ENCODE assay signal across 8 cellular contexts in genomic region chr11:208177-208916, GRCh38. TPM values are rescaled to one million over a fixed set of nuclear protein-coding genes. Genes with fewer than 3 reads are reported as not detected.
DNase-seq lines count a peak whose midpoint lies in the region; ATAC-seq, FAIRE-seq and TF ChIP-seq lines count a peak whose summit lies in the region.

No MANE protein-coding gene starts in this region.

- no peaks in the 10 kb centered on the region for H3K9me3 ChIP-seq in kidney (ENCODE audit: control insufficient read depth in 1 of 2, low read length in 2 of 2)

- in situ Hi-C loops in G401 (cut with HindIII; ENCODE audit: low sequenced_read_pairs), result no loop called here

- intact Hi-C loops in kidney (cut with DNase I), result no loop called here

- ATAC-seq in HG02642 (IDR thresholded peaks at IDR 0.05; ENCODE audit: poor library complexity, unreplicated experiment) (peak; percentile 41), GM18907 (IDR thresholded peaks at IDR 0.05; ENCODE audit: unreplicated experiment) (no peak)

- peak overlapping the region; percentile 79 to 84 for H3K9ac ChIP-seq in kidney (ENCODE audit: low read length in 2 of 2)

- FAIRE-seq in kidney (lab: Jason Lieb, UNC), result no peak

- peaks cover 50 to 58% of the 10 kb centered on the region in 2 donors for H3K36me3 ChIP-seq in kidney (ENCODE audit: control insufficient read depth in 1 of 2, insufficient read depth in 2 of 2, low read length in 2 of 2)

- DNase-seq in G401 (ENCODE audit: low spot score) (peak; percentile 71), NCI-H2171 treated with DMSO at 0.1 percent for 48 hours (lab: John Stamatoyannopoulos, UW) (peak; percentile 38), cerebellar cortex (ENCODE audit: low spot score) (peak; percentile 68), kidney (peak; percentile 94)
- DNase-seq in activated CD4-positive, alpha-beta T cell treated with anti-CD3 and anti-CD28 coated beads for 1 hour, result peak; percentile 74
- DNase-seq in stimulated activated CD4-positive, alpha-beta T cell treated with anti-CD3 and anti-CD28 coated beads, Interleukin-15, amount 100 ng/mL, for 1 hour (ENCODE audit: low read depth in 1 of 2, low spot score in 1 of 2), result peak; percentile 68 to 75

- no peak for TF ChIP-seq CTCF in kidney (IDR thresholded peaks at IDR 0.05; ENCODE audit: borderline replicate concordance, extremely low read depth, insufficient read depth)

- H3K4me1 ChIP-seq in kidney (ENCODE audit: control insufficient read depth in 1 of 2, insufficient read depth in 1 of 2, low read depth in 1 of 2, low read length in 2 of 2), result peaks cover 17 to 42% of the 10 kb centered on the region in 2 donors

- peak overlapping the region; percentile 97 to 99 for H3K27ac ChIP-seq in kidney (ENCODE audit: low read depth in 2 of 2, low read length in 2 of 2)

- peak overlapping the region; percentile 83 to 88 for H3K4me3 ChIP-seq in kidney (ENCODE audit: low read length in 2 of 2)

RNA-seq across cellular contexts. Expression of gene RIC8A, which starts 0.8 kb away (rescaled TPM):
- total RNA-seq in G401 (2014; rRNA removed; shearing (Covaris generic)), result 98.9 and 101 TPM in 2 replicates
- total RNA-seq in kidney, result 92.1 TPM
- 52.3 TPM for polyA plus RNA-seq in kidney (ENCODE audit: insufficient read depth, low read depth, low replicate concordance)

RNA-seq across cellular contexts. Expression of gene BET1L, which starts 1.1 kb away (rescaled TPM):
- 18.3 and 29.3 TPM in 2 replicates for total RNA-seq in G401 (2014; rRNA removed; shearing (Covaris generic))
- 56.5 TPM for total RNA-seq in kidney
- 43.9 TPM for polyA plus RNA-seq in kidney (ENCODE audit: insufficient read depth, low read depth, low replicate concordance)

RNA-seq across cellular contexts. Expression of gene SCGB1C1, which starts 15.5 kb away (rescaled TPM):
- total RNA-seq in G401 (2014; rRNA removed; shearing (Covaris generic)), result not detected in 2 replicates
- not detected for total RNA-seq in kidney
- polyA plus RNA-seq in kidney (ENCODE audit: insufficient read depth, low read depth, low replicate concordance), result not detected

RNA-seq across cellular contexts. Expression of gene SIRT3, which starts 27.8 kb away (rescaled TPM):
- 19.3 and 22.5 TPM in 2 replicates for total RNA-seq in G401 (2014; rRNA removed; shearing (Covaris generic))
- total RNA-seq in kidney, result 28.3 TPM
- polyA plus RNA-seq in kidney (ENCODE audit: insufficient read depth, low read depth, low replicate concordance), result 28.7 TPM

RNA-seq across cellular contexts. Expression of gene PSMD13, which starts 28.4 kb away (rescaled TPM):
- total RNA-seq in G401 (2014; rRNA removed; shearing (Covaris generic)), result 175 and 208 TPM in 2 replicates
- total RNA-seq in kidney, result 87.7 TPM
- 115 TPM for polyA plus RNA-seq in kidney (ENCODE audit: insufficient read depth, low read depth, low replicate concordance)

Comparison
In these comparisons a context has a peak if more than half of its experiments do, and no peak if none do; other contexts are left out.
1. DNase-seq: peak in every context shown above with its lines; median percentile 94 in kidney; 74 in activated CD4-positive, alpha-beta T cell treated with anti-CD3 and anti-CD28 coated beads for 1 hour; 72 in stimulated activated CD4-positive, alpha-beta T cell treated with anti-CD3 and anti-CD28 coated beads, Interleukin-15, amount 100 ng/mL, for 1 hour; 71 in G401; 68 in cerebellar cortex; 38 in NCI-H2171 treated with DMSO at 0.1 percent for 48 hours.